1 cellular context compared by ENCODE assay signal in genomic region chr16:89197633-89198416, GRCh38.
A peak's percentile ranks its signal among the peaks of the same experiment; 100 is the strongest.
TF ChIP-seq lines count a peak whose summit lies in the region.

No MANE protein-coding gene starts in this region.

TF ChIP-seq in HepG2, 621 proteins besides CTCF, POLR2A, EP300 and RAD21 (continued from another document and continues in another):
- TF ChIP-seq ZNF407 (CRISPR knock-in tag; IDR thresholded peaks at IDR 0.05; ENCODE audit: not compliant biosample characterization) (no peak), CAMTA2 (CRISPR knock-in tag; IDR thresholded peaks at IDR 0.05; ENCODE audit: borderline replicate concordance) (no peak), HES4 (CRISPR knock-in tag; IDR thresholded peaks at IDR 0.05; ENCODE audit: borderline replicate concordance) (0 out of 2 replicates have a peak, but pooled peaks have one; percentile 10), SIN3A (IDR thresholded peaks at IDR 0.05; ENCODE audit: borderline replicate concordance, low read depth, low read length) (peak; percentile 70; the same call in 1 of the 2 replicates), HMG20B (CRISPR knock-in tag; conservative IDR thresholded peaks at IDR 0.05) (peak; percentile 93), THAP9 (CRISPR knock-in tag; IDR thresholded peaks at IDR 0.05; ENCODE audit: borderline replicate concordance) (peak; percentile 84), ZNF557 (CRISPR knock-in tag; IDR thresholded peaks at IDR 0.05) (no peak), PRDM10 (CRISPR knock-in tag; IDR thresholded peaks at IDR 0.05; ENCODE audit: low read depth) (no peak), SRSF9 (IDR thresholded peaks at IDR 0.05; ENCODE audit: borderline replicate concordance, insufficient read depth, low read depth, low read length, poor library complexity, severe bottlenecking) (no peak), TEAD2 (CRISPR knock-in tag; IDR thresholded peaks at IDR 0.05) (no peak), SMAD1 (CRISPR knock-in tag; IDR thresholded peaks at IDR 0.05; ENCODE audit: borderline replicate concordance, low read depth) (0 out of 2 replicates have a peak, but pooled peaks have one; percentile 29), RAD51 (IDR thresholded peaks at IDR 0.05; ENCODE audit: borderline replicate concordance) (no peak), ZNF317 (CRISPR knock-in tag; IDR thresholded peaks at IDR 0.05) (no peak), MNT (IDR thresholded peaks at IDR 0.05) (no peak), ZFYVE20 (CRISPR knock-in tag; IDR thresholded peaks at IDR 0.05; ENCODE audit: borderline replicate concordance, low read depth) (no peak), ZNF879 (CRISPR knock-in tag; IDR thresholded peaks at IDR 0.05) (peak; percentile 70; the same call in 1 of the 2 replicates), PTBP1 (IDR thresholded peaks at IDR 0.05; ENCODE audit: low read depth, low read length, poor library complexity, severe bottlenecking) (peak; percentile 36), NR2F1 (CRISPR knock-in tag; IDR thresholded peaks at IDR 0.05) (peak; percentile 92 to 99), ERF (CRISPR knock-in tag; IDR thresholded peaks at IDR 0.05) (peak; percentile 91; the same call in 1 of the 2 replicates), ZNF503 (CRISPR knock-in tag; IDR thresholded peaks at IDR 0.05) (peak; percentile 99), HBP1 (CRISPR knock-in tag; IDR thresholded peaks at IDR 0.05; ENCODE audit: low read depth) (no peak), ZNF329 (CRISPR knock-in tag; IDR thresholded peaks at IDR 0.05; ENCODE audit: low read depth) (no peak), ZFX (CRISPR knock-in tag; IDR thresholded peaks at IDR 0.05; ENCODE audit: low read depth) (peak; percentile 96), SALL2 (CRISPR knock-in tag; IDR thresholded peaks at IDR 0.05) (peak; percentile 69; the same call in 1 of the 2 replicates), FOXP1 (IDR thresholded peaks at IDR 0.05) (no peak), FOXP1 (CRISPR knock-in tag; IDR thresholded peaks at IDR 0.05) (peak; percentile 66), SOX5 (CRISPR knock-in tag; IDR thresholded peaks at IDR 0.05; ENCODE audit: borderline replicate concordance) (peak; percentile 98)
